9 cellular contexts compared by ENCODE assay signal in genomic region chr5:169944922-169945675, GRCh38. TPM values are rescaled to one million over a fixed set of nuclear protein-coding genes. Genes with fewer than 3 reads are reported as not detected.
DNase-seq lines count a peak whose midpoint lies in the region; ATAC-seq and TF ChIP-seq lines count a peak whose summit lies in the region.
"Had no signal": no experiment of that assay in that cellular context is flagged by ENCODE, and none has a peak within 500 bp of the region (broad histone marks: within the 10 kb centered on the region; RNA-seq: fewer than 3 reads in every experiment).

No MANE protein-coding gene starts in this region.

- H2BK5ac ChIP-seq in IMR-90 (ENCODE audit: low read depth, low read length, poor library complexity, severe bottlenecking) = peak overlapping the region; percentile 85

- no peaks in the 10 kb centered on the region for H3K36me3 ChIP-seq in IMR-90 (ENCODE audit: control insufficient read depth, insufficient read depth, low read length)

- POLR2A ChIA-PET in IMR-90 (lab: Charles Lee; ENCODE audit: unreplicated experiment) = interaction anchor here (1.0 kb wide), 1 partner anchor 10 kb away, joined by 3 read pairs; no protein-coding TSS in a partner anchor

- H3K4me1 ChIP-seq in IMR-90 (ENCODE audit: control insufficient read depth, insufficient read depth, low read length) = peaks cover 14% of the 10 kb centered on the region

- H3K4me1 Mint-ChIP-seq in activated naive CD4-positive, alpha-beta T cell treated with anti-CD3 and anti-CD28 coated beads, Interleukin-2, amount 50 U/mL, for 24 hours = peaks cover 8% of the 10 kb centered on the region
- peaks cover 42% of the 10 kb centered on the region for H3K4me1 Mint-ChIP-seq in stimulated activated effector memory CD8-positive, alpha-beta T cell treated with anti-CD3 and anti-CD28 coated beads, Interleukin-12 subunit alpha, Interleukin-12 subunit beta, amount 100 ng/mL, for 72 hours

- H3K18ac ChIP-seq in IMR-90 (ENCODE audit: low read depth, low read length) = peak overlapping the region; percentile 68

- H3K27ac Mint-ChIP-seq in activated naive CD4-positive, alpha-beta T cell treated with anti-CD3 and anti-CD28 coated beads, Interleukin-2, amount 50 U/mL, for 24 hours = peak overlapping the region; percentile 26
- H3K27ac Mint-ChIP-seq in stimulated activated effector memory CD8-positive, alpha-beta T cell treated with anti-CD3 and anti-CD28 coated beads, Interleukin-12 subunit alpha, Interleukin-12 subunit beta, amount 100 ng/mL, for 72 hours = peak overlapping the region; percentile 68

- no peaks in the 10 kb centered on the region for H3K9me3 Mint-ChIP-seq in activated naive CD4-positive, alpha-beta T cell treated with anti-CD3 and anti-CD28 coated beads, Interleukin-2, amount 50 U/mL, for 24 hours
- no peaks in the 10 kb centered on the region for H3K9me3 Mint-ChIP-seq in stimulated activated effector memory CD8-positive, alpha-beta T cell treated with anti-CD3 and anti-CD28 coated beads, Interleukin-12 subunit alpha, Interleukin-12 subunit beta, amount 100 ng/mL, for 72 hours

- peak overlapping the region; percentile 91 for H3K27ac ChIP-seq in IMR-90 (ENCODE audit: insufficient read depth, low read length)

- H4K91ac ChIP-seq in IMR-90 (ENCODE audit: insufficient read depth, low read depth, low read length) = peak overlapping the region; percentile 85

- H2BK15ac ChIP-seq in IMR-90 (ENCODE audit: low read depth, low read length) = peak overlapping the region; percentile 22; the same call in 2 of the 3 replicates

- H3K4me2 ChIP-seq in IMR-90 (ENCODE audit: low read depth, low read length) = peak overlapping the region; percentile 66

- 40% methylated on average over 3 of the region's 8 CpGs; no CpG with 5 or more reads in 1 of the 2 experiments for WGBS in IMR-90 (ENCODE audit: extremely low coverage in 2 of 2, insufficient read length in 1 of 2), 2 experiments

- H4K8ac ChIP-seq in IMR-90 (ENCODE audit: low read depth in 2 of 2, low read length in 2 of 2) = peak overlapping the region; percentile 19 to 87; a peak in 3 of 4 replicates

- H3K23ac ChIP-seq in IMR-90 (ENCODE audit: low read depth, low read length) = peak overlapping the region; percentile 44

- H4K20me1 ChIP-seq in IMR-90 (ENCODE audit: insufficient read depth, low read length) = no peaks in the 10 kb centered on the region

- no peak for TF ChIP-seq RAD21 in IMR-90 (IDR thresholded peaks at IDR 0.05; ENCODE audit: low read length)

- peak overlapping the region; percentile 65 for H3K14ac ChIP-seq in IMR-90 (replicated peaks; ENCODE audit: low read depth, low read length)

- no peaks in the 10 kb centered on the region for H3K27me3 ChIP-seq in IMR-90 (ENCODE audit: control insufficient read depth, insufficient read depth, low read length)

- no peak for TF ChIP-seq POLR2A in IMR-90 (IDR thresholded peaks at IDR 0.05; ENCODE audit: low read depth, low read length)

- CTCF ChIA-PET in IMR-90 (lab: Yijun Ruan, JAX) = interaction anchor here (0.6 to 1.1 kb wide), 3 partner anchors 35 to 1468 kb away, joined by 3 to 5 read pairs (median 4); partner anchors contain the start of gene INSYN2B

- peaks cover 23 to 59% of the 10 kb centered on the region in 2 experiments; a peak in 3 of 4 replicates for H3K79me1 ChIP-seq in IMR-90 (ENCODE audit: low read depth in 1 of 2, low read length in 2 of 2)

- no peak overlapping the region for H3K4me3 Mint-ChIP-seq in activated naive CD4-positive, alpha-beta T cell treated with anti-CD3 and anti-CD28 coated beads, Interleukin-2, amount 50 U/mL, for 24 hours
- no peak overlapping the region for H3K4me3 Mint-ChIP-seq in stimulated activated effector memory CD8-positive, alpha-beta T cell treated with anti-CD3 and anti-CD28 coated beads, Interleukin-12 subunit alpha, Interleukin-12 subunit beta, amount 100 ng/mL, for 72 hours

- no peak for TF ChIP-seq CTCF in IMR-90 (conservative IDR thresholded peaks at IDR 0.05; ENCODE audit: low read depth, low read length)
- TF ChIP-seq CTCF in GM13977 (IDR thresholded peaks at IDR 0.05; ENCODE audit: extremely low read depth, insufficient read depth, missing control alignments) = no peak

- no peaks in the 10 kb centered on the region for H3K9me3 ChIP-seq in IMR-90 (ENCODE audit: control insufficient read depth, insufficient read depth, low read length)

- H3K56ac ChIP-seq in IMR-90 (ENCODE audit: extremely low read depth, insufficient read depth, low read length) = peak overlapping the region; percentile 34; the same call in 1 of the 2 replicates

- H3K36me3 Mint-ChIP-seq in activated naive CD4-positive, alpha-beta T cell treated with anti-CD3 and anti-CD28 coated beads, Interleukin-2, amount 50 U/mL, for 24 hours = peaks cover 18% of the 10 kb centered on the region
- H3K36me3 Mint-ChIP-seq in stimulated activated effector memory CD8-positive, alpha-beta T cell treated with anti-CD3 and anti-CD28 coated beads, Interleukin-12 subunit alpha, Interleukin-12 subunit beta, amount 100 ng/mL, for 72 hours = peaks cover 25% of the 10 kb centered on the region

- peak overlapping the region; percentile 2; the same call in 1 of the 2 replicates for H3K4me3 ChIP-seq in IMR-90 (ENCODE audit: insufficient read depth, low read depth, low read length)

- no peaks in the 10 kb centered on the region for H3K27me3 Mint-ChIP-seq in activated naive CD4-positive, alpha-beta T cell treated with anti-CD3 and anti-CD28 coated beads, Interleukin-2, amount 50 U/mL, for 24 hours

- H3K9me1 ChIP-seq in IMR-90 (ENCODE audit: insufficient read depth, low read length) = peaks cover 21% of the 10 kb centered on the region

- in situ Hi-C loops in IMR-90 (cut with MboI; ENCODE audit: low sequenced_read_pairs) (no loop called here), GM13977 (cut with MboI; ENCODE audit: low pct_unique_long_range_greater_than_20kb, low sequenced_read_pairs, unreplicated experiment) (no loop called here)

- peak overlapping the region; percentile 39 for H2AK9ac ChIP-seq in IMR-90 (replicated peaks; ENCODE audit: low read depth, low read length, poor library complexity)

- peak overlapping the region; percentile 73 for H4K5ac ChIP-seq in IMR-90 (ENCODE audit: low read depth, low read length)

- peak overlapping the region; percentile 68 for H2BK20ac ChIP-seq in IMR-90 (ENCODE audit: low read depth, low read length)

- dilution Hi-C loops in IMR-90 (cut with HindIII; ENCODE audit: low sequenced_read_pairs, unreplicated experiment) = no loop called here

- ATAC-seq in IMR-90 (ENCODE audit: low read depth) = no peak
- no peak for ATAC-seq in stimulated activated effector memory CD8-positive, alpha-beta T cell treated with anti-CD3 and anti-CD28 coated beads, Interleukin-12 subunit alpha, Interleukin-12 subunit beta, amount 100 ng/mL, for 72 hours
- ATAC-seq in HG03442 (IDR thresholded peaks at IDR 0.05; ENCODE audit: unreplicated experiment) = no peak
- no peak for ATAC-seq in GM21367 (IDR thresholded peaks at IDR 0.05; ENCODE audit: unreplicated experiment)

- DNase-seq in activated naive CD4-positive, alpha-beta T cell treated with Interleukin-2 at 50 U/mL for 16 hours = no peak
- DNase-seq in IMR-90 (peak; percentile 21), dermis blood vessel endothelial cell (peak; percentile 26), GM13977 (ENCODE audit: low spot score) (no peak)
- no peak for DNase-seq in stimulated activated effector memory CD8-positive, alpha-beta T cell treated with anti-CD3 and anti-CD28 coated beads, Interleukin-12 subunit alpha, Interleukin-12 subunit beta, amount 100 ng/mL, for 72 hours (ENCODE audit: low spot score in 2 of 2)
- DNase-seq: cortex of kidney had no signal

- peak overlapping the region; percentile 94 for H2BK120ac ChIP-seq in IMR-90 (ENCODE audit: low read depth, low read length)

- peak overlapping the region; percentile 89 for H2AFZ ChIP-seq in IMR-90 (replicated peaks; ENCODE audit: low read length, poor library complexity)

- H3K9ac ChIP-seq in IMR-90 (ENCODE audit: low read depth, low read length) = peak overlapping the region; percentile 28

- intact Hi-C loops in IMR-90 (cut with micrococcal nuclease) = loop anchor here (10.0 kb wide), 1 partner anchor 140 kb away; no protein-coding TSS in a partner anchor

- BruUV-seq in IMR-90 (replicated peaks; lab: Mats Ljungman, UMichigan) = no TSS peak

- peak overlapping the region; percentile 92 for H3K4ac ChIP-seq in IMR-90 (ENCODE audit: low read depth, low read length)

- H2AK5ac ChIP-seq in IMR-90 (ENCODE audit: low read depth, low read length) = peak overlapping the region; percentile 65; the same call in 1 of the 2 replicates

TF ChIP-seq in IMR-90, 13 proteins besides CTCF, POLR2A, EP300 and RAD21 (continues in another document):
- TF ChIP-seq RCOR1 (IDR thresholded peaks at IDR 0.05; ENCODE audit: insufficient replicate concordance, low read length) (no peak), USF2 (IDR thresholded peaks at IDR 0.05; ENCODE audit: low read depth, low read length) (no peak), BHLHE40 (IDR thresholded peaks at IDR 0.05; ENCODE audit: low read depth, low read length) (no peak), ELK1 (IDR thresholded peaks at IDR 0.05; ENCODE audit: borderline replicate concordance, low read depth, low read length) (no peak), SMC3 (IDR thresholded peaks at IDR 0.05; ENCODE audit: low read depth, low read length) (no peak), RFX5 (IDR thresholded peaks at IDR 0.05; ENCODE audit: low read depth, low read length) (no peak), CHD1 (IDR thresholded peaks at IDR 0.05; ENCODE audit: low read depth, low read length) (no peak), MAZ (IDR thresholded peaks at IDR 0.05; ENCODE audit: borderline replicate concordance, low read depth, low read length) (no peak)

RNA-seq across cellular contexts. Expression of gene INSYN2B, which starts 35.2 kb away (rescaled TPM):
- 33.5 and 43.6 TPM in 2 replicates for total RNA-seq in IMR-90 (2012; rRNA removed)
- polyA plus RNA-seq in IMR-90 (2012; rRNA removed) = 9.1 TPM in 2 replicates
- 2.8 TPM in 2 replicates for polyA plus RNA-seq in IMR-90 (2012; cell fraction: cytosol; rRNA removed)
- polyA plus RNA-seq in IMR-90 (2012; cell fraction: nucleus; rRNA removed; ENCODE audit: low replicate concordance) = 3.5 and 8.2 TPM in 2 replicates
- 2.9 and 5.3 TPM in 2 replicates for total RNA-seq in dermis blood vessel endothelial cell

Comparison
In these comparisons a context has a peak if more than half of its experiments do, and no peak if none do; other contexts are left out.
1. DNase-seq: peak in IMR-90 (single experiment) and dermis blood vessel endothelial cell (single experiment); none in activated naive CD4-positive, alpha-beta T cell treated with Interleukin-2 at 50 U/mL for 16 hours (single experiment), stimulated activated effector memory CD8-positive, alpha-beta T cell treated with anti-CD3 and anti-CD28 coated beads, Interleukin-12 subunit alpha, Interleukin-12 subunit beta, amount 100 ng/mL, for 72 hours (0 of 2) and GM13977 (single experiment).